ENCODE assay signal across 14 cellular contexts in the genomic region with DNA sequence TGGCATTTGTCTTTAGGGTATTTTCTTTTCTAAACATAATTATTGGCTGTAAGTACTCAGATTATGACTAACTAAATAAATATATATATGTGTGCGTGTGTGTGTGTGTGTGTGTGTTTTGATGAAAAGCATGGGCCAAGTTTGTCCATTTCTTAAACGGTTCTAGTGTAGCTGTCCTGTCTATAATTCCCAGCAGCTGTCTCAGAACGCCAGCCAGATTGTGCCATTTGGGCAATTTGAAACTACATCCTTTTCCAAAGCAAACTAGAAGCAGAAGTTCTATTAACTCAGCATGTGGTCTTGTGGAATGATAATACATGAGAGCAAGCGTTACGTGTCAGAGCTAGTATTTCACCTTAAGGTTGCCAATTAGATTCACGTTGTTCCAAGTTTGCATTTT. TPM values are rescaled to one million over a fixed set of nuclear protein-coding genes. Genes with fewer than 3 reads are reported as not detected.
DNase-seq lines count a peak whose midpoint lies in the region; ATAC-seq and TF ChIP-seq lines count a peak whose summit lies in the region.
"Had no signal": no experiment of that assay in that cellular context is flagged by ENCODE, and none has a peak within 500 bp of the region (broad histone marks: within the 10 kb centered on the region; RNA-seq: fewer than 3 reads in every experiment).

No MANE protein-coding gene starts in this region.

- no peak for TF ChIP-seq POLR2A in body of pancreas (IDR thresholded peaks at IDR 0.05)
- no peak for TF ChIP-seq POLR2A in vagina (IDR thresholded peaks at IDR 0.05)

- no peak for TF ChIP-seq CTCF in cardiac muscle cell (IDR thresholded peaks at IDR 0.05; ENCODE audit: low read depth, low read length)
- TF ChIP-seq CTCF in body of pancreas (IDR thresholded peaks at IDR 0.05) = no peak
- no peak for TF ChIP-seq CTCF in lower lobe of right lung (IDR thresholded peaks at IDR 0.05)
- TF ChIP-seq CTCF in vagina (IDR thresholded peaks at IDR 0.05) = no peak
- TF ChIP-seq CTCF in GM13977 (IDR thresholded peaks at IDR 0.05; ENCODE audit: extremely low read depth, insufficient read depth, missing control alignments) = no peak

- in situ Hi-C loops in GM13977 (cut with MboI; ENCODE audit: low pct_unique_long_range_greater_than_20kb, low sequenced_read_pairs, unreplicated experiment) = no loop called here

- H3K27me3 ChIP-seq in cardiac muscle cell = no peaks in the 10 kb centered on the region
- no peaks in the 10 kb centered on the region for H3K27me3 ChIP-seq in body of pancreas
- H3K27me3 ChIP-seq in lower lobe of right lung (ENCODE audit: low read depth) = no peaks in the 10 kb centered on the region
- H3K27me3 ChIP-seq in vagina = no peaks in the 10 kb centered on the region
- H3K27me3 ChIP-seq: upper lobe of left lung had no signal

- H3K4me3 ChIP-seq in cardiac muscle cell (peak overlapping the region; percentile 34), body of pancreas (no peak overlapping the region), lower lobe of right lung (peak overlapping the region; percentile 60), vagina (peak overlapping the region in 1 of 2 donors; percentile 72)
- H3K4me3 ChIP-seq: BLaER1 treated with 17β-estradiol and CSF1 and Interleukin-3, amounts not matched to agents 10 nM and 100 nM; lung had no signal

- 3 to 18% methylated on average over 6 of the region's 6 CpGs for WGBS in body of pancreas, 2 donors

- DNase-seq in cardiac muscle cell (ENCODE audit: low read depth in 1 of 2, low spot score in 1 of 2) (peak in 1 of 2 donors; percentile 65), left ventricle myocardium superior (no peak), body of pancreas (peak; percentile 20 to 31 (median 24)), lower lobe of right lung (no peak), vagina (ENCODE audit: extremely low spot score in 2 of 2) (no peak), T-helper 1 cell (no peak), hypothalamus (lab: John Stamatoyannopoulos, UW) (no peak), GM13977 (ENCODE audit: low spot score) (no peak)
- DNase-seq: activated CD8-positive, alpha-beta memory T cell treated with anti-CD3 and anti-CD28 coated beads, Interleukin-2, amount 50 U/mL, for 48 hours; cortex of kidney; stimulated activated CD4-positive, alpha-beta T cell treated with anti-CD3 and anti-CD28 coated beads, Interleukin-1b, Interleukin-23, amount 100 ng/mL, for 48 hours; upper lobe of left lung had no signal

- intact Hi-C loops in left ventricle myocardium superior (cut with micrococcal nuclease) = no loop called here
- intact Hi-C loops in body of pancreas (cut with DNase I) = no loop called here
- intact Hi-C loops in lower lobe of right lung (cut with DNase I) = no loop called here
- intact Hi-C loops in vagina (cut with DNase I) = no loop called here

- ATAC-seq in left ventricle myocardium superior (no peak), body of pancreas (peak; percentile 2), lower lobe of right lung (no peak)

- peaks cover 28% of the 10 kb centered on the region for H3K4me1 ChIP-seq in cardiac muscle cell (ENCODE audit: low read depth)
- H3K4me1 ChIP-seq in body of pancreas = peaks cover 58% of the 10 kb centered on the region
- no peaks in the 10 kb centered on the region for H3K4me1 ChIP-seq in lower lobe of right lung
- H3K4me1 ChIP-seq in vagina = peaks cover 27% of the 10 kb centered on the region

- H3K27ac ChIP-seq in cardiac muscle cell (peak overlapping the region; percentile 86), body of pancreas (peak overlapping the region; percentile 60 to 94 (median 84)), lower lobe of right lung (peak overlapping the region; percentile 44), vagina (peak overlapping the region; percentile 50)
- H3K27ac ChIP-seq: BLaER1 treated with 17β-estradiol and CSF1 and Interleukin-3, amounts not matched to agents 10 nM and 100 nM had no signal

- no peaks in the 10 kb centered on the region for H3K36me3 ChIP-seq in cardiac muscle cell
- no peaks in the 10 kb centered on the region for H3K36me3 ChIP-seq in body of pancreas (replicated peaks in 1 of 2; ENCODE audit: insufficient read depth in 1 of 2, low read depth in 2 of 2)
- no peaks in the 10 kb centered on the region for H3K36me3 ChIP-seq in lower lobe of right lung
- no peaks in the 10 kb centered on the region for H3K36me3 ChIP-seq in vagina
- H3K36me3 ChIP-seq: BLaER1 treated with 17β-estradiol and CSF1 and Interleukin-3, amounts not matched to agents 10 nM and 100 nM; upper lobe of left lung had no signal

- H3K9me3 ChIP-seq in cardiac muscle cell (ENCODE audit: low read depth) (no peaks in the 10 kb centered on the region), body of pancreas (no peaks in the 10 kb centered on the region), lower lobe of right lung (no peaks in the 10 kb centered on the region), vagina (no peaks in the 10 kb centered on the region)
- H3K9me3 ChIP-seq: upper lobe of left lung had no signal

RNA-seq across cellular contexts. Expression of a gene that starts 1.7 kb away (rescaled TPM):
- total RNA-seq in cardiac muscle cell (19.3 and 23.7 TPM in 2 replicates), left ventricle myocardium superior (1.4 TPM), body of pancreas (10 to 100 TPM; 16.3 to 16.5 TPM), lower lobe of right lung (13.1 TPM), vagina (7.6 TPM)
- polyA plus RNA-seq in cardiac muscle cell = 13.6 and 19.5 TPM in 2 replicates

Comparison
In these comparisons a context has a peak if more than half of its experiments do, and no peak if none do; other contexts are left out.
1. DNase-seq: peak in body of pancreas (4 of 4); none in left ventricle myocardium superior (single experiment), lower lobe of right lung (single experiment), vagina (0 of 2), T-helper 1 cell (0 of 5), hypothalamus (0 of 51) and GM13977 (single experiment).
2. H3K4me3 ChIP-seq: peak in cardiac muscle cell (single experiment) and lower lobe of right lung (single experiment); none in body of pancreas (0 of 2).
3. Peak in every context shown above with its lines, with median percentiles within 50 percentile points of each other: H3K27ac ChIP-seq.